ENCODE assay signal across 29 cellular contexts in the genomic region with DNA sequence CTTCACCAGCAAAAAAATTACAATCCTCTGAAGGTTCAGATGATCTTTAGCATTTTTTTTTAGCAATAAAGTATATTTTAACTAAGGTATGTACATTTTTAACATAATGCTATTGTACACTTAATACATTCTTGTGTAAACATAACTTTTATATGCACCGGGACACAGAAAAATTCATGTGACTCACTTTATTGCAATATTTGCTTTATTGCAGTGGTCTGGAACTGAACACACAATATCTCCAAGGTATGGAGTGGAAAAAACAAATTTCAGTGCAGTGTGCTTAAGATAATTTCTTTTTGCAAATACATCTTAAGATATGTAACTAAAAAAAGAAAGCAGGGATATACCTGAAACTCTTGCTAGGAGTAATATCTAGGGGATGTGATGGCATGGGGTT.
"Had no signal": no experiment of that assay in that cellular context is flagged by ENCODE, and none has a peak within 500 bp of the region (broad histone marks: within the 10 kb centered on the region; RNA-seq: fewer than 3 reads in every experiment).

No MANE protein-coding gene starts in this region.

- H3K27me3 ChIP-seq: adrenal gland, body of pancreas, breast epithelium, dorsolateral prefrontal cortex, esophagus muscularis mucosa, gastrocnemius medialis, heart left ventricle had no signal

- ATAC-seq: activated CD8-positive, alpha-beta T cell treated with anti-CD3 and anti-CD28 coated beads for 36 hours; activated naive CD8-positive, alpha-beta T cell treated with anti-CD3 and anti-CD28 coated beads, Interleukin-2, amount 50 U/mL, for 24 hours; activated T-cell treated with anti-CD3 and anti-CD28 coated beads, Interleukin-2, amount 50 U/mL, for 4 hours; activated T-helper 17 cell treated with anti-CD3 and anti-CD28 coated beads, Interleukin-2, amount 50 U/mL, for 72 hours; body of pancreas; foreskin keratinocyte; gastrocnemius medialis; heart left ventricle; WTC11 had no signal

- H3K4me1 ChIP-seq: adrenal gland, breast epithelium, foreskin keratinocyte, gastrocnemius medialis had no signal

- H3K27ac ChIP-seq: adrenal gland, body of pancreas, breast epithelium, coronary artery, dorsolateral prefrontal cortex, esophagus muscularis mucosa, foreskin keratinocyte, gastrocnemius medialis, heart left ventricle had no signal

- H3K9me3 ChIP-seq: adrenal gland, gastrocnemius medialis had no signal

- DNase-seq: activated CD4-positive, alpha-beta T cell treated with anti-CD3 and anti-CD28 coated beads for 48 hours; activated CD4-positive, alpha-beta T cell treated with anti-CD3 and anti-CD28 coated beads, Interleukin-2, amount 50 U/mL, for 1 hour; activated CD4-positive, alpha-beta T cell treated with anti-CD3 and anti-CD28 coated beads, Interleukin-2, amount 50 U/mL, for 48 hours; activated CD8-positive, alpha-beta memory T cell treated with anti-CD3 and anti-CD28 coated beads for 24 hours; activated CD8-positive, alpha-beta T cell treated with anti-CD3 and anti-CD28 coated beads for 36 hours; activated effector memory CD4-positive, alpha-beta T cell treated with Interleukin-2 at 50 U/mL for 16 hours; activated gamma-delta T cell treated with Interleukin-2 at 50 U/mL for 16 hours; activated naive CD4-positive, alpha-beta T cell treated with Interleukin-2 at 50 U/mL for 16 hours; activated naive CD8-positive, alpha-beta T cell treated with anti-CD3 and anti-CD28 coated beads for 36 hours; activated naive CD8-positive, alpha-beta T cell treated with anti-CD3 and anti-CD28 coated beads, Interleukin-2, amount 50 U/mL, for 24 hours; activated T-cell treated with anti-CD3 and anti-CD28 coated beads, Interleukin-2, amount 50 U/mL, for 4 hours; adrenal gland; amygdala; aorta; body of pancreas; dorsolateral prefrontal cortex; effector memory CD4-positive, alpha-beta T cell; endodermal cell; erythroblast; foreskin keratinocyte; gastrocnemius medialis; glutamatergic neuron; heart left ventricle; T-helper 2 cell had no signal

- H3K4me3 ChIP-seq: adrenal gland, body of pancreas, breast epithelium, coronary artery, dorsolateral prefrontal cortex, esophagus muscularis mucosa, gastrocnemius medialis, heart left ventricle had no signal

- H3K36me3 ChIP-seq: adrenal gland, breast epithelium, esophagus muscularis mucosa, gastrocnemius medialis, heart left ventricle had no signal
